In the genomic region with DNA sequence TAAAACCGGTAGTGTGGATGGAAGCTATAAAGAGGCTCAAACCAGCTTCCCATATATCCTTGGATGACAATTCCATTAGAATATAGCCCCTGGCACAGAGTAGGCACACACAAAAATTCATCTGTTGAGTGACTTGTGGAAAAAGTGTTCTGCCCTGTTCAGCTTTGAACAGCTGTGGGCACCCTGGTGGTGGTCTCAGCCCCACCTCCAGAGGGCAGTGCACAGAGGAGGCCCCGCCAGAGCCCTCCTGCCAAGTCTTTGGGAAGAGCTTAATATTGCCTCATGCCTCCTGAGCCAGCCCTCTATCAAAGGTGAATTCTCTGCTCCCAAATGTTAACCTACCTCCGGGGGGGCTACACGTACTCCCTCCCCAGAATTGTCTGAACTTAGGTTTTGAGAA, we compare ENCODE assay signal across 16 cellular contexts. TPM values are rescaled to one million over a fixed set of nuclear protein-coding genes. Genes with fewer than 3 reads are reported as not detected.
DNase-seq lines count a peak whose midpoint lies in the region; TF ChIP-seq lines count a peak whose summit lies in the region.
"Had no signal": no experiment of that assay in that cellular context is flagged by ENCODE, and none has a peak within 500 bp of the region (broad histone marks: within the 10 kb centered on the region; RNA-seq: fewer than 3 reads in every experiment).

No MANE protein-coding gene starts in this region.

- H2BK5ac ChIP-seq in trophoblast cell (ENCODE audit: low read depth, low read length, poor library complexity): no peak overlapping the region

- no peak overlapping the region for H3K14ac ChIP-seq in trophoblast cell (ENCODE audit: low read length)

- no peak overlapping the region for H3K27ac ChIP-seq in OCI-LY3 (ENCODE audit: low read length)
- H3K27ac ChIP-seq in epithelial cell of prostate: peak overlapping the region; percentile 92
- no peak overlapping the region for H3K27ac ChIP-seq in trophoblast cell (ENCODE audit: low read depth, low read length)
- H3K27ac ChIP-seq in ovary: no peak overlapping the region
- H3K27ac ChIP-seq: psoas muscle had no signal

- H3K23ac ChIP-seq in trophoblast cell (ENCODE audit: low read length): no peak overlapping the region

- WGBS in trophoblast cell (ENCODE audit: extremely low coverage, insufficient coverage, insufficient read length): no CpG with 5 or more reads among the region's 4 CpGs
- WGBS in ovary, 3 donors: 86 to 98% (median 94%) methylated on average over 4 of the region's 4 CpGs

- no peak for TF ChIP-seq POLR2A in ovary (IDR thresholded peaks at IDR 0.05)

- peak overlapping the region; percentile 87 for H3K4ac ChIP-seq in trophoblast cell (ENCODE audit: low read depth, low read length)

- no peak overlapping the region for H2AK5ac ChIP-seq in trophoblast cell (ENCODE audit: low read length)

- H2BK120ac ChIP-seq in trophoblast cell (ENCODE audit: insufficient read depth, low read length, poor library complexity): no peak overlapping the region

- H3K79me2 ChIP-seq in OCI-LY3 (ENCODE audit: low read length) (no peaks in the 10 kb centered on the region), trophoblast cell (ENCODE audit: control insufficient read depth, insufficient read depth, low read length, poor library complexity) (peaks cover 48% of the 10 kb centered on the region)

- DNase-seq in GM06990 (ENCODE audit: extremely low read depth, insufficient read length): no peak
- DNase-seq in epithelial cell of prostate (ENCODE audit: low read depth, low spot score): no peak
- no peak for DNase-seq in trophoblast cell
- no peak for DNase-seq in ovary
- no peak for DNase-seq in NCI-H1092 treated with DMSO at 0.1 percent for 48 hours (lab: John Stamatoyannopoulos, UW)
- DNase-seq in NCI-H748 (lab: John Stamatoyannopoulos, UW; ENCODE audit: unreplicated experiment): no peak
- no peak for DNase-seq in NCI-H1694 treated with DMSO at 0.1 percent for 48 hours (lab: John Stamatoyannopoulos, UW)
- DNase-seq: activated CD4-positive, alpha-beta memory T cell treated with anti-CD3 and anti-CD28 coated beads, Interleukin-2, amount 10 ng/mL, durations not matched to agents 7 days and 5 days; activated gamma-delta T cell; CD4-positive, CD25-positive, alpha-beta regulatory T cell; midbrain; Peyer's patch; psoas muscle; T-helper 2 cell had no signal

- no peak overlapping the region for H3K4me2 ChIP-seq in OCI-LY3 (ENCODE audit: low read length)
- H3K4me2 ChIP-seq in trophoblast cell (ENCODE audit: low read length): no peak overlapping the region

- H2BK12ac ChIP-seq in trophoblast cell (ENCODE audit: low read length): no peak overlapping the region

- H4K8ac ChIP-seq in trophoblast cell (ENCODE audit: low read depth, low read length): peak overlapping the region; percentile 32

- H4K20me1 ChIP-seq in OCI-LY3 (ENCODE audit: insufficient read depth, low read length): no peaks in the 10 kb centered on the region

- H3K27me3 ChIP-seq in GM06990 (replicated peaks; ENCODE audit: control insufficient read depth, insufficient read depth, low read length): peaks cover 2% of the 10 kb centered on the region
- H3K27me3 ChIP-seq in OCI-LY3 (ENCODE audit: low read depth, low read length): peaks cover 8% of the 10 kb centered on the region
- H3K27me3 ChIP-seq in trophoblast cell (ENCODE audit: insufficient read depth, low read length): no peaks in the 10 kb centered on the region
- H3K27me3 ChIP-seq in ovary: no peaks in the 10 kb centered on the region
- H3K27me3 ChIP-seq: esophagus muscularis mucosa, Peyer's patch had no signal

- no peak overlapping the region for H4K91ac ChIP-seq in trophoblast cell (ENCODE audit: low read depth, low read length)

- no peak for TF ChIP-seq EP300 in ovary (IDR thresholded peaks at IDR 0.05)

- H3K9me3 ChIP-seq in OCI-LY3 (ENCODE audit: insufficient read depth, low read length) (no peaks in the 10 kb centered on the region), trophoblast cell (ENCODE audit: insufficient read depth, low read depth, low read length) (no peaks in the 10 kb centered on the region), ovary (no peaks in the 10 kb centered on the region)
- H3K9me3 ChIP-seq: esophagus muscularis mucosa, Peyer's patch, psoas muscle had no signal

- H3K18ac ChIP-seq in trophoblast cell (ENCODE audit: low read length): no peak overlapping the region

- H3K36me3 ChIP-seq in GM06990 (ENCODE audit: control insufficient read depth, insufficient read depth, low read length) (no peaks in the 10 kb centered on the region), OCI-LY3 (replicated peaks; ENCODE audit: low read depth, low read length) (no peaks in the 10 kb centered on the region), trophoblast cell (ENCODE audit: control insufficient read depth in 1 of 2, insufficient read depth in 2 of 2, low read length in 2 of 2) (peaks cover 17 to 30% of the 10 kb centered on the region in 2 experiments), ovary (no peaks in the 10 kb centered on the region)
- H3K36me3 ChIP-seq: Peyer's patch had no signal

- H4K12ac ChIP-seq in trophoblast cell (ENCODE audit: low read depth, low read length): no peak overlapping the region

- no peak overlapping the region for H3K9ac ChIP-seq in OCI-LY3 (ENCODE audit: low read length)
- H3K9ac ChIP-seq in trophoblast cell (ENCODE audit: low read length): no peak overlapping the region

- H3K4me3 ChIP-seq in GM06990 (replicated peaks; ENCODE audit: low read depth, low read length): no peak overlapping the region
- no peak overlapping the region for H3K4me3 ChIP-seq in OCI-LY3 (ENCODE audit: low read length)
- no peak overlapping the region for H3K4me3 ChIP-seq in trophoblast cell (ENCODE audit: low read depth, low read length)
- no peak overlapping the region for H3K4me3 ChIP-seq in ovary
- H3K4me3 ChIP-seq: esophagus muscularis mucosa, Peyer's patch, psoas muscle had no signal

- H3K79me1 ChIP-seq in trophoblast cell (ENCODE audit: low read length): peaks cover 7% of the 10 kb centered on the region

- TF ChIP-seq CTCF in GM06990 (IDR thresholded peaks at IDR 0.05; ENCODE audit: insufficient read depth, low read length, poor library complexity, severe bottlenecking) (peak; percentile 15), OCI-LY3 (IDR thresholded peaks at IDR 0.05; ENCODE audit: low read depth, low read length) (peak; percentile 25; the same call in 1 of the 2 replicates), ovary (IDR thresholded peaks at IDR 0.05) (no peak)

- intact Hi-C loops in ovary (cut with DNase I): no loop called here

- peaks cover 12% of the 10 kb centered on the region for H3K4me1 ChIP-seq in OCI-LY3 (ENCODE audit: low read length)
- H3K4me1 ChIP-seq in trophoblast cell (ENCODE audit: control insufficient read depth in 1 of 2, insufficient read depth in 2 of 2, low read length in 2 of 2): peaks cover 47 to 63% of the 10 kb centered on the region in 2 experiments
- H3K4me1 ChIP-seq in ovary (ENCODE audit: insufficient read depth): peaks cover 30% of the 10 kb centered on the region

- H2AFZ ChIP-seq in OCI-LY3 (ENCODE audit: low read depth, low read length): no peak overlapping the region
- H2AFZ ChIP-seq in trophoblast cell (ENCODE audit: insufficient read depth, low read length, poor library complexity): no peak overlapping the region

RNA-seq across cellular contexts. Expression of a gene that starts 30.4 kb away (rescaled TPM):
- 1,165 and 1,253 TPM in 2 replicates for polyA plus RNA-seq in trophoblast cell (2013)
- total RNA-seq in ovary: 100 to 1,000 TPM in 2 of 7 donors, 10 to 100 TPM in 5; 63.1 to 163 (median 81.0) TPM
- 100 to 1,000 TPM in 1 of 2 donors, 10 to 100 TPM in 1; 82.7 to 258 TPM for polyA plus RNA-seq in ovary

Comparison
In these comparisons a context has a peak if more than half of its experiments do, and no peak if none do; other contexts are left out.
1. CTCF ChIP-seq: peak in GM06990 (single experiment) and OCI-LY3 (single experiment); none in ovary (0 of 3).